In genomic region chr11:121473064-121473777, GRCh38 we compare ENCODE assay signal across 13 cellular contexts. TPM values are rescaled to one million over a fixed set of nuclear protein-coding genes. Genes with fewer than 3 reads are reported as not detected.
DNase-seq lines count a peak whose midpoint lies in the region; FAIRE-seq and TF ChIP-seq lines count a peak whose summit lies in the region.
"Had no signal": no experiment of that assay in that cellular context is flagged by ENCODE, and none has a peak within 500 bp of the region (broad histone marks: within the 10 kb centered on the region; RNA-seq: fewer than 3 reads in every experiment).

No MANE protein-coding gene starts in this region.

- intact Hi-C loops in mammary epithelial cell (cut with micrococcal nuclease), result no loop called here
- intact Hi-C loops in MCF 10A (cut with micrococcal nuclease), result no loop called here

- H3K36me3 ChIP-seq in mammary epithelial cell (ENCODE audit: insufficient read depth, low read length) (no peaks in the 10 kb centered on the region), astrocyte (ENCODE audit: insufficient read depth, low read length) (no peaks in the 10 kb centered on the region), keratinocyte (ENCODE audit: control insufficient read depth in 2 of 2, extremely low read depth in 1 of 2, insufficient read depth in 2 of 2, low read length in 2 of 2) (peaks cover 0 to 1% of the 10 kb centered on the region in 2 experiments)
- H3K36me3 ChIP-seq: SJCRH30 had no signal

- in situ Hi-C loops in mammary epithelial cell (cut with MboI; ENCODE audit: low sequenced_read_pairs in 2 of 2), result loop anchor here in 1 of 2 donors (25.0 kb wide), 1 partner anchor 689 kb away; no protein-coding TSS in a partner anchor

- 71% methylated on average over 8 of the region's 8 CpGs for WGBS in mammary epithelial cell (ENCODE audit: low coverage, missing lambda C conversion rate)

- BruUV-seq in mammary epithelial cell (replicated peaks; lab: Mats Ljungman, UMichigan), result no TSS peak
- no TSS peak for BruUV-seq in MCF 10A (replicated peaks; lab: Mats Ljungman, UMichigan)

- no peaks in the 10 kb centered on the region for H3K27me3 Mint-ChIP-seq in MCF 10A (ENCODE audit: insufficient read depth, unreplicated experiment)
- no peaks in the 10 kb centered on the region for H3K27me3 Mint-ChIP-seq in astrocyte (ENCODE audit: low read depth, unreplicated experiment)
- no peaks in the 10 kb centered on the region for H3K27me3 Mint-ChIP-seq in type B pancreatic cell

- no peak overlapping the region for H3K4me2 ChIP-seq in mammary epithelial cell (ENCODE audit: insufficient read depth, low read depth, low read length)
- H3K4me2 ChIP-seq in astrocyte (ENCODE audit: low read length), result no peak overlapping the region
- no peak overlapping the region for H3K4me2 ChIP-seq in keratinocyte (ENCODE audit: control insufficient read depth, extremely low read depth, insufficient read depth, low read depth, low read length)

- H3K9me3 ChIP-seq in mammary epithelial cell (replicated peaks; ENCODE audit: insufficient read depth, low read length) (no peaks in the 10 kb centered on the region), astrocyte (ENCODE audit: insufficient read depth, low read depth, low read length) (no peaks in the 10 kb centered on the region), keratinocyte (ENCODE audit: control insufficient read depth, low read depth, low read length) (no peaks in the 10 kb centered on the region)
- H3K9me3 ChIP-seq: SJCRH30 had no signal

- no peaks in the 10 kb centered on the region for H3K79me2 ChIP-seq in mammary epithelial cell (ENCODE audit: insufficient read depth, low read length)
- H3K79me2 ChIP-seq in astrocyte (ENCODE audit: insufficient read depth, low read length), result no peaks in the 10 kb centered on the region
- H3K79me2 ChIP-seq in keratinocyte (ENCODE audit: control insufficient read depth, insufficient read depth, low read length), result no peaks in the 10 kb centered on the region

- H3K27ac Mint-ChIP-seq in MCF 10A (ENCODE audit: low read depth, unreplicated experiment) (no peak overlapping the region), astrocyte (ENCODE audit: unreplicated experiment) (no peak overlapping the region), type B pancreatic cell (peak overlapping the region; percentile 65)

- H3K4me3 Mint-ChIP-seq in MCF 10A (ENCODE audit: unreplicated experiment), result no peak overlapping the region
- H3K4me3 Mint-ChIP-seq in astrocyte (ENCODE audit: unreplicated experiment), result no peak overlapping the region
- H3K4me3 Mint-ChIP-seq in type B pancreatic cell, result no peak overlapping the region

- POLR2A ChIA-PET in MCF 10A (lab: Yijun Ruan, JAX), result interaction anchor here (0.6 kb wide), 2 partner anchors 126 to 1776 kb away, joined by 3 read pairs; no protein-coding TSS in a partner anchor

- H3K27ac ChIP-seq in mammary epithelial cell (ENCODE audit: insufficient read depth, low read depth, low read length), result no peak overlapping the region
- H3K27ac ChIP-seq in astrocyte (ENCODE audit: low read depth, low read length), result no peak overlapping the region
- no peak overlapping the region for H3K27ac ChIP-seq in keratinocyte (ENCODE audit: control insufficient read depth, insufficient read depth, low read length)
- H3K27ac ChIP-seq: C4-2B, SJCRH30 had no signal

- no peaks in the 10 kb centered on the region for H3K27me3 ChIP-seq in mammary epithelial cell (ENCODE audit: insufficient read depth, low read length)
- H3K27me3 ChIP-seq in astrocyte (ENCODE audit: insufficient read depth, low read length), result no peaks in the 10 kb centered on the region
- no peaks in the 10 kb centered on the region for H3K27me3 ChIP-seq in keratinocyte (ENCODE audit: control insufficient read depth, extremely low read depth, insufficient read depth, low read length)
- H3K27me3 ChIP-seq: SJCRH30 had no signal

- TF ChIP-seq CTCF in mammary epithelial cell (conservative IDR thresholded peaks at IDR 0.05 in 1 of 2, IDR thresholded peaks at IDR 0.05 in 1 of 2; ENCODE audit: extremely low read depth in 1 of 2, insufficient read depth in 1 of 2, low read depth in 1 of 2, low read length in 2 of 2), result no peak
- no peak for TF ChIP-seq CTCF in MCF 10A (IDR thresholded peaks at IDR 0.05; ENCODE audit: unreplicated experiment)
- TF ChIP-seq CTCF in astrocyte (IDR thresholded peaks at IDR 0.05; ENCODE audit: insufficient read depth, low read depth, low read length), result no peak
- no peak for TF ChIP-seq CTCF in keratinocyte (optimal IDR thresholded peaks at IDR 0.05 in 1 of 3, IDR thresholded peaks at IDR 0.05 in 1 of 3, conservative IDR thresholded peaks at IDR 0.05 in 1 of 3; ENCODE audit: extremely low read depth in 1 of 3, insufficient read depth in 2 of 3, low read length in 3 of 3)
- no peak for TF ChIP-seq CTCF in type B pancreatic cell (conservative IDR thresholded peaks at IDR 0.05)
- no peak for TF ChIP-seq CTCF in D721Med (IDR thresholded peaks at IDR 0.05; ENCODE audit: insufficient read depth, missing control alignments)

- no peaks in the 10 kb centered on the region for H3K9me3 Mint-ChIP-seq in MCF 10A (ENCODE audit: unreplicated experiment)
- no peaks in the 10 kb centered on the region for H3K9me3 Mint-ChIP-seq in astrocyte (ENCODE audit: unreplicated experiment)
- no peaks in the 10 kb centered on the region for H3K9me3 Mint-ChIP-seq in type B pancreatic cell

- CTCF ChIA-PET in mammary epithelial cell (lab: Charles Lee; ENCODE audit: low non-redundant PET), result no interaction called here
- CTCF ChIA-PET in MCF 10A (lab: Yijun Ruan, JAX), result interaction anchor here (0.7 to 0.9 kb wide), 2 partner anchors 8 to 15 kb away, joined by 3 read pairs; no protein-coding TSS in a partner anchor

- H2AFZ ChIP-seq in mammary epithelial cell (ENCODE audit: low read depth, low read length) (no peak overlapping the region), astrocyte (ENCODE audit: low read depth, low read length) (no peak overlapping the region), keratinocyte (ENCODE audit: control insufficient read depth, low read length) (no peak overlapping the region)

- H3K4me1 ChIP-seq in mammary epithelial cell (ENCODE audit: insufficient read depth, low read length) (peaks cover 14% of the 10 kb centered on the region), astrocyte (ENCODE audit: insufficient read depth, low read length) (no peaks in the 10 kb centered on the region), keratinocyte (ENCODE audit: control insufficient read depth, extremely low read depth, insufficient read depth, low read length) (peaks cover 11% of the 10 kb centered on the region)
- H3K4me1 ChIP-seq: SJCRH30 had no signal

- H3K9ac ChIP-seq in mammary epithelial cell (ENCODE audit: insufficient read depth, low read length) (no peak overlapping the region), astrocyte (ENCODE audit: low read length) (no peak overlapping the region), keratinocyte (ENCODE audit: control insufficient read depth, extremely low read depth, insufficient read depth, low read length) (no peak overlapping the region)

- H4K20me1 ChIP-seq in mammary epithelial cell (ENCODE audit: insufficient read depth, low read length) (no peaks in the 10 kb centered on the region), astrocyte (ENCODE audit: insufficient read depth, low read length) (no peaks in the 10 kb centered on the region), keratinocyte (ENCODE audit: control insufficient read depth, extremely low read depth, insufficient read depth, low read length) (no peaks in the 10 kb centered on the region)

- H3K4me1 Mint-ChIP-seq in MCF 10A (ENCODE audit: insufficient read depth, unreplicated experiment) (peaks cover 18% of the 10 kb centered on the region), astrocyte (ENCODE audit: low read depth, unreplicated experiment) (peaks cover 6% of the 10 kb centered on the region), type B pancreatic cell (ENCODE audit: unreplicated experiment) (peaks cover 10% of the 10 kb centered on the region)

- H3K4me3 ChIP-seq in mammary epithelial cell (replicated peaks in 1 of 3; ENCODE audit: insufficient read depth in 1 of 3, low read depth in 2 of 3, low read length in 3 of 3) (no peak overlapping the region), astrocyte (ENCODE audit: insufficient read depth, low read depth, low read length) (no peak overlapping the region), keratinocyte (ENCODE audit: control insufficient read depth in 2 of 3, extremely low read depth in 1 of 3, insufficient read depth in 2 of 3, low read depth in 1 of 3, low read length in 3 of 3) (no peak overlapping the region)
- H3K4me3 ChIP-seq: K562, SJCRH30 had no signal

- H3K9me1 ChIP-seq in keratinocyte (ENCODE audit: control insufficient read depth, extremely low read depth, insufficient read depth, low read length), result no peaks in the 10 kb centered on the region

- dilution Hi-C loops in mammary epithelial cell (cut with HindIII; ENCODE audit: low sequenced_read_pairs), result no loop called here
- dilution Hi-C loops in keratinocyte (cut with MboI; ENCODE audit: extremely low pct_ligation_motif_present, low sequenced_read_pairs), result no loop called here

- DNase-seq in mammary epithelial cell (peak; percentile 45), MCF 10A (ENCODE audit: unreplicated experiment) (no peak), astrocyte (ENCODE audit: low read depth) (peak; percentile 84), keratinocyte (ENCODE audit: low read depth, low spot score) (no peak), type B pancreatic cell (ENCODE audit: extremely low spot score, unreplicated experiment) (no peak), NCI-H1436 (lab: John Stamatoyannopoulos, UW) (no peak), NCI-H226 (no peak), D721Med (ENCODE audit: insufficient read length, low spot score) (no peak)
- DNase-seq: cerebellar nuclear complex, NCI-H446, SJCRH30 had no signal

- FAIRE-seq in astrocyte (lab: Jason Lieb, UNC), result no peak
- peak; percentile 36 for FAIRE-seq in keratinocyte (lab: Jason Lieb, UNC)
- no peak for FAIRE-seq in D721Med (lab: Jason Lieb, UNC)
- FAIRE-seq: K562 had no signal

- H3K36me3 Mint-ChIP-seq in MCF 10A (ENCODE audit: insufficient read depth, unreplicated experiment), result peaks cover 3% of the 10 kb centered on the region
- peaks cover 3% of the 10 kb centered on the region for H3K36me3 Mint-ChIP-seq in astrocyte (ENCODE audit: low read depth, unreplicated experiment)
- peaks cover 16% of the 10 kb centered on the region for H3K36me3 Mint-ChIP-seq in type B pancreatic cell

RNA-seq across cellular contexts. Expression of gene SORL1, which starts 21.1 kb away (rescaled TPM):
- total RNA-seq in mammary epithelial cell, result 10 to 100 TPM; 17.5 to 84.3 TPM
- polyA plus RNA-seq in mammary epithelial cell, result 57.2 TPM
- 210 TPM for polyA minus RNA-seq in mammary epithelial cell
- 5.9 and 6.2 TPM in 2 replicates for total RNA-seq in MCF 10A (2022)
- 4.1 and 7.2 TPM in 2 replicates for total RNA-seq in astrocyte
- 38.9 to 81.8 TPM (median 46.1 TPM) in 3 replicates for polyA plus RNA-seq in keratinocyte
- polyA plus RNA-seq in keratinocyte (2011; ENCODE audit: low read depth), result 6.3 TPM
- 16.3 and 21.8 TPM in 2 replicates for polyA plus RNA-seq in keratinocyte (2011; cell fraction: cytosol; rRNA removed)
- 93.7 and 110 TPM in 2 replicates for polyA plus RNA-seq in keratinocyte (2011; cell fraction: nucleus; rRNA removed)
- polyA plus RNA-seq in keratinocyte (2012; ENCODE audit: low replicate concordance), result 7.1 and 52.3 TPM in 2 replicates
- polyA minus RNA-seq in keratinocyte, result 240 to 444 TPM (median 278 TPM) in 3 replicates
- 80.4 TPM for polyA minus RNA-seq in keratinocyte (2011; cell fraction: cytosol; rRNA and poly(A)+ RNA removed)
- polyA minus RNA-seq in keratinocyte (2011; cell fraction: nucleus; rRNA and poly(A)+ RNA removed), result 253 and 438 TPM in 2 replicates
- 39.0 and 62.6 TPM in 2 replicates for total RNA-seq in type B pancreatic cell (ENCODE audit: low replicate concordance)

Comparison
In these comparisons a context has a peak if more than half of its experiments do, and no peak if none do; other contexts are left out.
1. DNase-seq: peak in mammary epithelial cell (single experiment) and astrocyte (single experiment); none in MCF 10A (single experiment), keratinocyte (single experiment), type B pancreatic cell (single experiment), NCI-H1436 (single experiment), NCI-H226 (single experiment) and D721Med (single experiment).